Comparison of ENCODE assay signal across 20 cellular contexts in genomic region chr11:83691387-83692088, GRCh38.
DNase-seq lines count a peak whose midpoint lies in the region; ATAC-seq and TF ChIP-seq lines count a peak whose summit lies in the region.
"Had no signal": no experiment of that assay in that cellular context is flagged by ENCODE, and none has a peak within 500 bp of the region (broad histone marks: within the 10 kb centered on the region; RNA-seq: fewer than 3 reads in every experiment).

No MANE protein-coding gene starts in this region.

- no peaks in the 10 kb centered on the region for H3K4me1 Mint-ChIP-seq in activated naive CD8-positive, alpha-beta T cell treated with anti-CD3 and anti-CD28 coated beads for 36 hours
- no peaks in the 10 kb centered on the region for H3K4me1 Mint-ChIP-seq in natural killer cell treated with Interleukin-12 subunit alpha and Interleukin-12 subunit beta and Interleukin-15 and Interleukin-18, amount 100 ng/mL, for 72 hours (ENCODE audit: low read depth in 2 of 2)
- H3K4me1 Mint-ChIP-seq: naive B cell had no signal

- no peak overlapping the region for H3K27ac Mint-ChIP-seq in activated naive CD8-positive, alpha-beta T cell treated with anti-CD3 and anti-CD28 coated beads for 36 hours
- H3K27ac Mint-ChIP-seq in natural killer cell treated with Interleukin-12 subunit alpha and Interleukin-12 subunit beta and Interleukin-15 and Interleukin-18, amount 100 ng/mL, for 72 hours = no peak overlapping the region
- H3K27ac Mint-ChIP-seq: naive B cell had no signal

- no peaks in the 10 kb centered on the region for H3K36me3 ChIP-seq in cardiac muscle cell
- no peaks in the 10 kb centered on the region for H3K36me3 ChIP-seq in aorta (ENCODE audit: control insufficient read depth in 1 of 2, insufficient read depth in 2 of 2, low read length in 1 of 2)

- no peaks in the 10 kb centered on the region for H3K36me3 Mint-ChIP-seq in activated naive CD8-positive, alpha-beta T cell treated with anti-CD3 and anti-CD28 coated beads for 36 hours
- H3K36me3 Mint-ChIP-seq in natural killer cell treated with Interleukin-12 subunit alpha and Interleukin-12 subunit beta and Interleukin-15 and Interleukin-18, amount 100 ng/mL, for 72 hours = peaks cover 4% of the 10 kb centered on the region
- H3K36me3 Mint-ChIP-seq: naive B cell had no signal

- H3K4me1 ChIP-seq in cardiac muscle cell (ENCODE audit: low read depth) (peaks cover 12% of the 10 kb centered on the region), aorta (ENCODE audit: control insufficient read depth in 1 of 2, insufficient read depth in 2 of 2, low read length in 2 of 2) (peaks cover 3 to 4% of the 10 kb centered on the region in 2 donors)
- H3K4me1 ChIP-seq: A549 had no signal

- intact Hi-C loops in Right ventricle myocardium inferior (cut with DNase I) = no loop called here
- intact Hi-C loops in cardiac septum (cut with DNase I) = no loop called here
- intact Hi-C loops in aorta (cut with DNase I) = no loop called here

- ATAC-seq in Right ventricle myocardium inferior (peak; percentile 95), aorta (ENCODE audit: low FRiP score) (peak; percentile 22)
- no peak for ATAC-seq in natural killer cell treated with Interleukin-12 subunit alpha and Interleukin-12 subunit beta and Interleukin-15 and Interleukin-18, amount 100 ng/mL, for 72 hours
- ATAC-seq: A549, foreskin keratinocyte had no signal

- WGBS in aorta, 2 donors = 18 to 19% methylated on average over 12 of the region's 12 CpGs

- H3K27me3 Mint-ChIP-seq in activated naive CD8-positive, alpha-beta T cell treated with anti-CD3 and anti-CD28 coated beads for 36 hours = peaks cover 3% of the 10 kb centered on the region
- H3K27me3 Mint-ChIP-seq in natural killer cell treated with Interleukin-12 subunit alpha and Interleukin-12 subunit beta and Interleukin-15 and Interleukin-18, amount 100 ng/mL, for 72 hours = peaks cover 0 to 7% of the 10 kb centered on the region in 2 donors

- peaks cover 3% of the 10 kb centered on the region for H3K9me3 Mint-ChIP-seq in activated naive CD8-positive, alpha-beta T cell treated with anti-CD3 and anti-CD28 coated beads for 36 hours
- no peaks in the 10 kb centered on the region for H3K9me3 Mint-ChIP-seq in natural killer cell treated with Interleukin-12 subunit alpha and Interleukin-12 subunit beta and Interleukin-15 and Interleukin-18, amount 100 ng/mL, for 72 hours
- H3K9me3 Mint-ChIP-seq: naive B cell had no signal

- H3K9me3 ChIP-seq in cardiac muscle cell (ENCODE audit: low read depth) (no peaks in the 10 kb centered on the region), aorta (ENCODE audit: control insufficient read depth, low read length) (no peaks in the 10 kb centered on the region)
- H3K9me3 ChIP-seq: A549 had no signal

- DNase-seq in Right ventricle myocardium inferior (ENCODE audit: missing footprints) (no peak), cardiac septum (ENCODE audit: low spot score) (no peak), cardiac muscle cell (ENCODE audit: low read depth in 1 of 2, low spot score in 1 of 2) (peak; percentile 71 to 82), myocyte (ENCODE audit: low read depth) (peak; percentile 5), aorta (no peak), AML-193 (lab: John Stamatoyannopoulos, UW) (no peak)
- DNase-seq in activated naive CD8-positive, alpha-beta T cell treated with anti-CD3 and anti-CD28 coated beads for 36 hours = no peak
- no peak for DNase-seq in natural killer cell treated with Interleukin-12 subunit alpha and Interleukin-12 subunit beta and Interleukin-15 and Interleukin-18, amount 100 ng/mL, for 72 hours (ENCODE audit: low spot score)
- DNase-seq: activated CD4-positive, alpha-beta T cell treated with anti-CD3 and anti-CD28 coated beads, Interleukin-2, amount 50 U/mL, for 1 hour; activated T-cell treated with anti-CD3 and anti-CD28 coated beads, Interleukin-2, amount 50 U/mL, for 48 hours; dorsolateral prefrontal cortex; GDM1; kidney; MM.1S; naive B cell; NK-92 treated with Interleukin-12 subunit alpha and Interleukin-12 subunit beta, amount 100 ng/mL, for 24 hours; retina; stimulated activated CD4-positive, alpha-beta T cell treated with anti-CD3 and anti-CD28 coated beads, Interleukin-4, amount 100 ng/mL, for 24 hours had no signal

- no peak overlapping the region for H3K4me3 Mint-ChIP-seq in activated naive CD8-positive, alpha-beta T cell treated with anti-CD3 and anti-CD28 coated beads for 36 hours
- no peak overlapping the region for H3K4me3 Mint-ChIP-seq in natural killer cell treated with Interleukin-12 subunit alpha and Interleukin-12 subunit beta and Interleukin-15 and Interleukin-18, amount 100 ng/mL, for 72 hours
- H3K4me3 Mint-ChIP-seq: naive B cell had no signal

- no peaks in the 10 kb centered on the region for H3K27me3 ChIP-seq in cardiac muscle cell
- H3K27me3 ChIP-seq in aorta (ENCODE audit: control insufficient read depth in 1 of 2, insufficient read depth in 2 of 2, low read length in 1 of 2) = no peaks in the 10 kb centered on the region
- H3K27me3 ChIP-seq: dorsolateral prefrontal cortex had no signal

- TF ChIP-seq CTCF in cardiac muscle cell (IDR thresholded peaks at IDR 0.05; ENCODE audit: low read depth, low read length) = no peak

- H3K4me3 ChIP-seq in cardiac muscle cell = no peak overlapping the region
- H3K4me3 ChIP-seq in aorta (ENCODE audit: low read length in 2 of 2) = no peak overlapping the region
- H3K4me3 ChIP-seq: A549, dorsolateral prefrontal cortex had no signal

- peak overlapping the region; percentile 18 for H3K27ac ChIP-seq in cardiac muscle cell
- no peak overlapping the region for H3K27ac ChIP-seq in aorta (ENCODE audit: low read depth in 1 of 2, low read length in 2 of 2)
- H3K27ac ChIP-seq: A549, foreskin keratinocyte had no signal

Comparison
In these comparisons a context has a peak if more than half of its experiments do, and no peak if none do; other contexts are left out.
1. DNase-seq: peak in cardiac muscle cell (2 of 2) and myocyte (single experiment); none in Right ventricle myocardium inferior (single experiment), cardiac septum (single experiment), aorta (0 of 2), AML-193 (0 of 2), activated naive CD8-positive, alpha-beta T cell treated with anti-CD3 and anti-CD28 coated beads for 36 hours (single experiment) and natural killer cell treated with Interleukin-12 subunit alpha and Interleukin-12 subunit beta and Interleukin-15 and Interleukin-18, amount 100 ng/mL, for 72 hours (single experiment).
2. ATAC-seq: peak in Right ventricle myocardium inferior (single experiment) and aorta (single experiment); none in natural killer cell treated with Interleukin-12 subunit alpha and Interleukin-12 subunit beta and Interleukin-15 and Interleukin-18, amount 100 ng/mL, for 72 hours (0 of 2).